In genomic region chr3:158105124-158105709, GRCh38 we compare ENCODE assay signal across 9 cellular contexts. TPM values are rescaled to one million over a fixed set of nuclear protein-coding genes. Genes with fewer than 3 reads are reported as not detected.
DNase-seq lines count a peak whose midpoint lies in the region; ATAC-seq and TF ChIP-seq lines count a peak whose summit lies in the region.
"Had no signal": no experiment of that assay in that cellular context is flagged by ENCODE, and none has a peak within 500 bp of the region (broad histone marks: within the 10 kb centered on the region; RNA-seq: fewer than 3 reads in every experiment).

No MANE protein-coding gene starts in this region.

- peak overlapping the region; percentile 48 to 70 (median 60) for H3K27ac ChIP-seq in gastrocnemius medialis

- DNase-seq in activated T-cell treated with anti-CD3 and anti-CD28 coated beads, Interleukin-2, amount 50 U/mL, for 24 hours: no peak
- DNase-seq in activated T-cell treated with anti-CD3 and anti-CD28 coated beads, Interleukin-2, amount 50 U/mL, for 1 hour: no peak
- DNase-seq in fibroblast of pulmonary artery (ENCODE audit: low read depth): no peak
- no peak for DNase-seq in gastrocnemius medialis
- DNase-seq in NCI-H187 treated with DMSO at 0.1 percent for 48 hours (lab: John Stamatoyannopoulos, UW): no peak
- DNase-seq in G401 (ENCODE audit: low spot score): no peak

- H3K4me1 ChIP-seq in gastrocnemius medialis: peaks cover 6 to 35% of the 10 kb centered on the region in 2 donors

- peaks cover 54% of the 10 kb centered on the region for H3K4me1 Mint-ChIP-seq in activated T-cell treated with anti-CD3 and anti-CD28 coated beads, Interleukin-2, amount 50 U/mL, for 24 hours (ENCODE audit: low read depth)

- H3K9me3 ChIP-seq in gastrocnemius medialis: no peaks in the 10 kb centered on the region

- H3K36me3 ChIP-seq in gastrocnemius medialis: no peaks in the 10 kb centered on the region

- TF ChIP-seq POLR2A in gastrocnemius medialis (IDR thresholded peaks at IDR 0.05): no peak

- H3K27ac Mint-ChIP-seq in activated T-cell treated with anti-CD3 and anti-CD28 coated beads, Interleukin-2, amount 50 U/mL, for 24 hours: no peak overlapping the region

- peak overlapping the region; percentile 78 for H3K4me3 Mint-ChIP-seq in activated T-cell treated with anti-CD3 and anti-CD28 coated beads, Interleukin-2, amount 50 U/mL, for 24 hours

- in situ Hi-C loops in gastrocnemius medialis (cut with MboI; ENCODE audit: low sequenced_read_pairs in 4 of 4): loop anchor here in 1 of 4 donors (25.0 kb wide), 1 partner anchor 532 kb away; the partner anchor contains the start of gene GFM1
- in situ Hi-C loops in G401 (cut with HindIII; ENCODE audit: low sequenced_read_pairs): no loop called here

- peaks cover 85 to 89% (median 85%) of the 10 kb centered on the region in 3 donors for H3K27me3 ChIP-seq in gastrocnemius medialis

- H3K27me3 Mint-ChIP-seq in activated T-cell treated with anti-CD3 and anti-CD28 coated beads, Interleukin-2, amount 50 U/mL, for 24 hours: peaks cover 91% of the 10 kb centered on the region

- TF ChIP-seq CTCF in fibroblast of pulmonary artery (IDR thresholded peaks at IDR 0.05; ENCODE audit: low read length, missing control alignments) (no peak), gastrocnemius medialis (IDR thresholded peaks at IDR 0.05 in 4 of 5, conservative IDR thresholded peaks at IDR 0.05 in 1 of 5) (no peak)

- intact Hi-C loops in gastrocnemius medialis (cut with DNase I; ENCODE audit: low total_unique reads): loop anchor here (10.0 kb wide), 2 partner anchors 330 to 930 kb away; no protein-coding TSS in a partner anchor

- peaks cover 8% of the 10 kb centered on the region for H3K36me3 Mint-ChIP-seq in activated T-cell treated with anti-CD3 and anti-CD28 coated beads, Interleukin-2, amount 50 U/mL, for 24 hours (ENCODE audit: low read depth)

- ATAC-seq in SK-N-SH treated with all-trans-retinoic acid at 6 μM for 48 hours (peak; percentile 59), gastrocnemius medialis (no peak), GM21390 (IDR thresholded peaks at IDR 0.05; ENCODE audit: unreplicated experiment) (no peak)

- no peaks in the 10 kb centered on the region for H3K9me3 Mint-ChIP-seq in activated T-cell treated with anti-CD3 and anti-CD28 coated beads, Interleukin-2, amount 50 U/mL, for 24 hours

- peak overlapping the region; percentile 62 for H3K4me3 ChIP-seq in fibroblast of pulmonary artery (replicated peaks; ENCODE audit: low read depth, low read length)
- peak overlapping the region; percentile 46 to 63 (median 58) for H3K4me3 ChIP-seq in gastrocnemius medialis

TF ChIP-seq in SK-N-SH treated with all-trans-retinoic acid at 6 μM for 48 hours, 23 proteins besides CTCF, POLR2A, EP300 and RAD21:
- no peak for TF ChIP-seq ARNTL (CRISPR knock-in tag; IDR thresholded peaks at IDR 0.05; ENCODE audit: borderline replicate concordance, low read depth)
- no peak for TF ChIP-seq TCF4 (CRISPR knock-in tag; IDR thresholded peaks at IDR 0.05; ENCODE audit: borderline replicate concordance)
- TF ChIP-seq PPARA (CRISPR knock-in tag; IDR thresholded peaks at IDR 0.05; ENCODE audit: borderline replicate concordance): no peak
- no peak for TF ChIP-seq TOX (CRISPR knock-in tag; IDR thresholded peaks at IDR 0.05; ENCODE audit: borderline replicate concordance)
- no peak for TF ChIP-seq ZFP30 (CRISPR knock-in tag; IDR thresholded peaks at IDR 0.05)
- TF ChIP-seq SNAI2 (CRISPR knock-in tag; IDR thresholded peaks at IDR 0.05): no peak
- no peak for TF ChIP-seq CSDC2 (CRISPR knock-in tag; IDR thresholded peaks at IDR 0.05)
- no peak for TF ChIP-seq ZNF70 (CRISPR knock-in tag; IDR thresholded peaks at IDR 0.05)
- no peak for TF ChIP-seq BACH2 (CRISPR knock-in tag; IDR thresholded peaks at IDR 0.05; ENCODE audit: borderline replicate concordance)
- no peak for TF ChIP-seq ZNF565 (CRISPR knock-in tag; conservative IDR thresholded peaks at IDR 0.05; ENCODE audit: low read depth)
- no peak for TF ChIP-seq CREB5 (CRISPR knock-in tag; IDR thresholded peaks at IDR 0.05; ENCODE audit: low read depth)
TF ChIP-seq in SK-N-SH treated with all-trans-retinoic acid at 6 μM for 48 hours: peak in this region for 0.

RNA-seq across cellular contexts. Expression of gene SHOX2, which starts 1.0 kb away (rescaled TPM):
- total RNA-seq in gastrocnemius medialis: 1 to 10 TPM in 2 of 4 donors, under 1 TPM in 2; 0.17 to 1.2 (median 0.85) TPM
- 13.9 and 16.9 TPM in 2 replicates for total RNA-seq in G401 (2014; rRNA removed; shearing (Covaris generic))
- total RNA-seq: endothelial cell of umbilical vein had no signal

RNA-seq across cellular contexts. Expression of gene RSRC1, which starts 4.7 kb away (rescaled TPM):
- 10 to 100 TPM; 27.7 to 36.7 (median 31.9) TPM for total RNA-seq in gastrocnemius medialis
- total RNA-seq in G401 (2014; rRNA removed; shearing (Covaris generic)): 34.1 and 41.9 TPM in 2 replicates
